ENCODE assay signal across 10 cellular contexts in the genomic region with DNA sequence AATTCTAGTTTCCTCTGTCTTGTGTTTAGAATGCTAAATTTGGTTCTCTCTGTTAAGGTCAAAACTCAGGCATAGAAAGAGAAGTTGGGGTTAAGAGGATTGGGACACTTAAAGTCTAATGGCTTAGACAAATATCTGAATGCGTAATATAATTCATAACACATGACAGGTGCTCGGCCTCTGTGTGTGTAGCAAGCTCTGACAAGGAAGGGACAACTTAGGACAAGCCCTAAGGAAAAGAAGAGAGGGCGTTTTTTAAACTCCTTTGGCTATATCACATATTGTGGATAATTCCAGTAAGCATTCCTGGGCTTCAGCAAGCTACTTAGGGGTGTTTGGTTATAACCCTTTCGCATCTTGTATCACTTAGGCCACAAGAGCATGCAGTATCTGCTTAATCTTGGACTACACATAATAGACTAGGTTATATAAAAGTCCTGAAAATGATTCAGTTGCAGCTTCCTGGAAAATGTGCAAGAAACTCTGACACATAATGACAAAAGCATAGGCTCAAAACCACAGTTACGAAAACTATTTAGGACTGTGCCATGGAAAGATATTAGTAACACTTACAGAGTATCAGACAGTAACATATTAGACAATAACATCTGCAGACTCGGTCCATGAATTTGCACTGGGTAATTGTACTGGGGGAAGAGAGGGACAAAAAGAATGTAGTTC. TPM values are rescaled to one million over a fixed set of nuclear protein-coding genes. Genes with fewer than 3 reads are reported as not detected.
DNase-seq lines count a peak whose midpoint lies in the region; ATAC-seq and TF ChIP-seq lines count a peak whose summit lies in the region.
"Had no signal": no experiment of that assay in that cellular context is flagged by ENCODE, and none has a peak within 500 bp of the region (broad histone marks: within the 10 kb centered on the region; RNA-seq: fewer than 3 reads in every experiment).

No MANE protein-coding gene starts in this region.

- peak; percentile 96 for DNase-seq in EL
- peak; percentile 26 for DNase-seq in NCI-H82 treated with DMSO at 0.1 percent for 48 hours (lab: John Stamatoyannopoulos, UW; ENCODE audit: unreplicated experiment)
- DNase-seq in dedifferentiated amniotic fluid mesenchymal stem cell (ENCODE audit: extremely low spot score) = peak; percentile 87
- no peak for DNase-seq in psoas muscle
- DNase-seq in amygdala (lab: John Stamatoyannopoulos, UW) = no peak
- no peak for DNase-seq in NCI-H1930 (lab: John Stamatoyannopoulos, UW)
- no peak for DNase-seq in cortex of kidney (lab: John Stamatoyannopoulos, UW)
- DNase-seq in DMS79 treated with DMSO at 0.1 percent for 48 hours (lab: John Stamatoyannopoulos, UW) = no peak
- DNase-seq: activated CD4-positive, CD25-positive, alpha-beta regulatory T cell; NCI-H1417 had no signal

- no peaks in the 10 kb centered on the region for H3K9me3 ChIP-seq in psoas muscle

- peak overlapping the region; percentile 49 for H3K27ac ChIP-seq in psoas muscle

- H3K4me1 ChIP-seq in psoas muscle = no peaks in the 10 kb centered on the region

- intact Hi-C loops in psoas muscle (cut with DNase I) = no loop called here

- peak; percentile 36 to 82 (median 60) for ATAC-seq in psoas muscle

- H3K4me3 ChIP-seq in psoas muscle = no peak overlapping the region

- H3K36me3 ChIP-seq in psoas muscle (ENCODE audit: insufficient read depth in 1 of 2, low read depth in 1 of 2) = no peaks in the 10 kb centered on the region

- H3K27me3 ChIP-seq in psoas muscle (ENCODE audit: insufficient read depth in 3 of 3, low read length in 2 of 3) = no peaks in the 10 kb centered on the region

- 62 to 69% (median 65%) methylated on average over 6 of the region's 6 CpGs for WGBS in psoas muscle, 3 donors

- no peak for TF ChIP-seq CTCF in psoas muscle (IDR thresholded peaks at IDR 0.05)

RNA-seq across cellular contexts. Expression of gene CREB1, which starts 16.0 kb away (rescaled TPM):
- total RNA-seq in psoas muscle = 10 to 100 TPM; 18.4 to 27.9 (median 22.9) TPM
- polyA plus RNA-seq in psoas muscle = 10 to 100 TPM in 1 of 3 donors, 1 to 10 TPM in 2; 3.5 to 10.2 (median 5.1) TPM

Comparison
In these comparisons a context has a peak if more than half of its experiments do, and no peak if none do; other contexts are left out.
1. DNase-seq: peak in EL (single experiment), NCI-H82 treated with DMSO at 0.1 percent for 48 hours (single experiment) and dedifferentiated amniotic fluid mesenchymal stem cell (single experiment); none in psoas muscle (0 of 2), amygdala (0 of 56), NCI-H1930 (0 of 2), cortex of kidney (single experiment) and DMS79 treated with DMSO at 0.1 percent for 48 hours (single experiment).